Comparison of ENCODE assay signal across 1 cellular context in the genomic region with DNA sequence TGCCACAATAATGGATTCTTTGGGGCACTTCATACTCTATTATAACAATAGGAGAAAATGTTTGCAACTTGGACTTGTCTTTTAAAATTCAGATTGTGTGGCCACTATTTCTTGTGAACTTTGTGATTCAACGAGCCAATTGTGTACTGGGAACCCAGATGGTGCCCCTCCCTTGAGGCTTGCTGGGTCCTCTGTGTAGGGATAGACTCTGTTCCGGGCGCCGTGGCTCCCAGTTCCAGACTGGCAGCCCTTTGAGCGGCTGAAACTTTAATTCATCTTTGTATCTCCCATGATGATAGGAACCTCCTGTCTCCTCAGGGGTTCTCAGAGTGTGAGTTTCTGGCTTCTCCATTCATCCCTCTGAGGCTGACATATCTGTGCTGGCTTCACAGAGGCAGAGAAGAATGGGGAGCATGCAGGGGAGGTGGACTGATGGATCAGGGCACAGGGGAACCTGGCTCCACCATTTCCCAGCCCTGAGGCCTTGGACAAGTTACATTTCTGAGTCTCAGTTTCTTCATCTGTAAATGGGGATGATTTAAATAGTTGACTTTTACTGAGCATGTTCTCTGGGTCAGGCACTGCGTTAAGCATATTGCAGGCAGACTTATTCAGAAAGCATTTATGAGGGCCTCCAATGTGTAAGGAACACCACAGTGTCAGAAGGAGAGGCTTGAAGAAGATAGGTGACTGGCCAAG.
A peak's percentile ranks its signal among the peaks of the same experiment; 100 is the strongest.
TF ChIP-seq lines count a peak whose summit lies in the region.

No MANE protein-coding gene starts in this region.

TF ChIP-seq in IMR-90, 13 proteins besides CTCF, POLR2A, EP300 and RAD21:
- TF ChIP-seq RCOR1 (IDR thresholded peaks at IDR 0.05; ENCODE audit: insufficient replicate concordance, low read length) (peak; percentile 13), RFX5 (IDR thresholded peaks at IDR 0.05; ENCODE audit: low read depth, low read length) (no peak), MAFK (IDR thresholded peaks at IDR 0.05; ENCODE audit: low read depth, low read length) (no peak), NFE2L2 (IDR thresholded peaks at IDR 0.05; ENCODE audit: low read depth, low read length) (no peak), SMC3 (IDR thresholded peaks at IDR 0.05; ENCODE audit: low read depth, low read length) (no peak)
- TF ChIP-seq, protein P1, sequence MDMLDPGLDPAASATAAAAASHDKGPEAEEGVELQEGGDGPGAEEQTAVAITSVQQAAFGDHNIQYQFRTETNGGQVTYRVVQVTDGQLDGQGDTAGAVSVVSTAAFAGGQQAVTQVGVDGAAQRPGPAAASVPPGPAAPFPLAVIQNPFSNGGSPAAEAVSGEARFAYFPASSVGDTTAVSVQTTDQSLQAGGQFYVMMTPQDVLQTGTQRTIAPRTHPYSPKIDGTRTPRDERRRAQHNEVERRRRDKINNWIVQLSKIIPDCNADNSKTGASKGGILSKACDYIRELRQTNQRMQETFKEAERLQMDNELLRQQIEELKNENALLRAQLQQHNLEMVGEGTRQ (IDR thresholded peaks at IDR 0.05; ENCODE audit: low read depth, low read length), result no peak
- TF ChIP-seq, protein P2, sequence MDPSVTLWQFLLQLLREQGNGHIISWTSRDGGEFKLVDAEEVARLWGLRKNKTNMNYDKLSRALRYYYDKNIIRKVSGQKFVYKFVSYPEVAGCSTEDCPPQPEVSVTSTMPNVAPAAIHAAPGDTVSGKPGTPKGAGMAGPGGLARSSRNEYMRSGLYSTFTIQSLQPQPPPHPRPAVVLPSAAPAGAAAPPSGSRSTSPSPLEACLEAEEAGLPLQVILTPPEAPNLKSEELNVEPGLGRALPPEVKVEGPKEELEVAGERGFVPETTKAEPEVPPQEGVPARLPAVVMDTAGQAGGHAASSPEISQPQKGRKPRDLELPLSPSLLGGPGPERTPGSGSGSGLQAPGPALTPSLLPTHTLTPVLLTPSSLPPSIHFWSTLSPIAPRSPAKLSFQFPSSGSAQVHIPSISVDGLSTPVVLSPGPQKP (IDR thresholded peaks at IDR 0.05; ENCODE audit: borderline replicate concordance, low read depth, low read length), result no peak
TF ChIP-seq in IMR-90: peak in this region for 1.
